In genomic region chr5:97056263-97056662, GRCh38 we compare ENCODE assay signal across 3 cellular contexts.
"Had no signal": no experiment of that assay in that cellular context is flagged by ENCODE, and none has a peak within 500 bp of the region (broad histone marks: within the 10 kb centered on the region; RNA-seq: fewer than 3 reads in every experiment).

No MANE protein-coding gene starts in this region.

- H3K4me3 ChIP-seq: GM12878 had no signal

- DNase-seq: GDM1, GF-D8 had no signal
